8 cellular contexts compared by ENCODE assay signal in genomic region chr15:40472171-40472727, GRCh38. TPM values are rescaled to one million over a fixed set of nuclear protein-coding genes. Genes with fewer than 3 reads are reported as not detected.
DNase-seq lines count a peak whose midpoint lies in the region; ATAC-seq and TF ChIP-seq lines count a peak whose summit lies in the region.

No MANE protein-coding gene starts in this region.

- no peak overlapping the region for H4K91ac ChIP-seq in IMR-90 (ENCODE audit: insufficient read depth, low read depth, low read length)

- no peak overlapping the region for H2BK5ac ChIP-seq in IMR-90 (ENCODE audit: low read depth, low read length, poor library complexity, severe bottlenecking)

- H3K36me3 ChIP-seq in IMR-90 (ENCODE audit: control insufficient read depth, insufficient read depth, low read length) (peaks cover 5% of the 10 kb centered on the region; the same call in 1 of the 2 replicates), breast epithelium (no peaks in the 10 kb centered on the region)

- peaks cover 16% of the 10 kb centered on the region for H3K9me1 ChIP-seq in IMR-90 (ENCODE audit: insufficient read depth, low read length)

- intact Hi-C loops in IMR-90 (cut with micrococcal nuclease) (no loop called here), breast epithelium (cut with DNase I; ENCODE audit: low total_unique reads) (no loop called here)

- CTCF ChIA-PET in IMR-90 (lab: Yijun Ruan, JAX) = no interaction called here

- no peak for TF ChIP-seq CTCF in AG10803 (conservative IDR thresholded peaks at IDR 0.05; ENCODE audit: low read length)
- no peak for TF ChIP-seq CTCF in IMR-90 (conservative IDR thresholded peaks at IDR 0.05; ENCODE audit: low read depth, low read length)
- TF ChIP-seq CTCF in breast epithelium (IDR thresholded peaks at IDR 0.05) = no peak

- ATAC-seq in IMR-90 (ENCODE audit: low read depth) (no peak), naive B cell (ENCODE audit: low read depth in 2 of 2) (no peak), HG03571 (IDR thresholded peaks at IDR 0.05; ENCODE audit: unreplicated experiment) (no peak)

- BruUV-seq in IMR-90 (replicated peaks; lab: Mats Ljungman, UMichigan) = no TSS peak

- H2AK5ac ChIP-seq in IMR-90 (ENCODE audit: low read depth, low read length) = no peak overlapping the region; the same call in 1 of the 2 replicates

- peak overlapping the region; percentile 92 for H2AFZ ChIP-seq in IMR-90 (replicated peaks; ENCODE audit: low read length, poor library complexity)

- POLR2A ChIA-PET in IMR-90 (lab: Charles Lee; ENCODE audit: unreplicated experiment) = no interaction called here

- H3K9ac ChIP-seq in IMR-90 (ENCODE audit: low read depth, low read length) = no peak overlapping the region

- no peak overlapping the region for H2BK120ac ChIP-seq in IMR-90 (ENCODE audit: low read depth, low read length)

- no peaks in the 10 kb centered on the region for H3K9me3 Mint-ChIP-seq in naive B cell

- 0 out of 4 replicates have a peak overlapping the region, but pooled peaks of 1 of the 2 experiments have one; percentile 71 for H4K8ac ChIP-seq in IMR-90 (ENCODE audit: low read depth in 2 of 2, low read length in 2 of 2)

- no peaks in the 10 kb centered on the region for H3K9me3 ChIP-seq in IMR-90 (ENCODE audit: control insufficient read depth, insufficient read depth, low read length)
- no peaks in the 10 kb centered on the region for H3K9me3 ChIP-seq in breast epithelium

- H2BK15ac ChIP-seq in IMR-90 (ENCODE audit: low read depth, low read length) = no peak overlapping the region

- peak overlapping the region in 2 of 6 donors; percentile 66 to 77 for H3K27ac Mint-ChIP-seq in naive B cell

- TF ChIP-seq RAD21 in IMR-90 (IDR thresholded peaks at IDR 0.05; ENCODE audit: low read length) = no peak

- H3K56ac ChIP-seq in IMR-90 (ENCODE audit: extremely low read depth, insufficient read depth, low read length) = no peak overlapping the region

- dilution Hi-C loops in IMR-90 (cut with HindIII; ENCODE audit: low sequenced_read_pairs, unreplicated experiment) = no loop called here

- peak overlapping the region; percentile 66 for H2AK9ac ChIP-seq in IMR-90 (replicated peaks; ENCODE audit: low read depth, low read length, poor library complexity)

- H2BK20ac ChIP-seq in IMR-90 (ENCODE audit: low read depth, low read length) = no peak overlapping the region

- peaks cover 0 to 2% (median 0%) of the 10 kb centered on the region in 3 donors for H3K27me3 Mint-ChIP-seq in naive B cell

- H3K4ac ChIP-seq in IMR-90 (ENCODE audit: low read depth, low read length) = no peak overlapping the region

- peak overlapping the region; percentile 92; the same call in 1 of the 2 replicates for H3K4me2 ChIP-seq in IMR-90 (ENCODE audit: low read depth, low read length)

- H3K4me3 Mint-ChIP-seq in naive B cell = peak overlapping the region; percentile 86 to 95 (median 88)

- H4K5ac ChIP-seq in IMR-90 (ENCODE audit: low read depth, low read length) = no peak overlapping the region

- H3K36me3 Mint-ChIP-seq in naive B cell = no peaks in the 10 kb centered on the region

- no peak for DNase-seq in AG10803 (ENCODE audit: low read depth)
- no peak for DNase-seq in IMR-90
- no peak for DNase-seq in breast epithelium (ENCODE audit: low spot score in 2 of 2)
- DNase-seq in naive B cell = no peak
- DNase-seq in caudate nucleus (lab: John Stamatoyannopoulos, UW) = no peak
- DNase-seq in NCI-H1092 (lab: John Stamatoyannopoulos, UW) = no peak
- DNase-seq in NCI-H446 (lab: John Stamatoyannopoulos, UW) = no peak

- peaks cover 6 to 18% of the 10 kb centered on the region in 2 experiments; a peak in 3 of 4 replicates for H3K79me1 ChIP-seq in IMR-90 (ENCODE audit: low read depth in 1 of 2, low read length in 2 of 2)

- H3K4me1 Mint-ChIP-seq in naive B cell = peaks cover 5 to 26% (median 10%) of the 10 kb centered on the region in 3 donors

- WGBS in IMR-90 (ENCODE audit: extremely low coverage in 2 of 2, insufficient read length in 1 of 2), 2 experiments = 78% methylated on average over 3 of the region's 9 CpGs; no CpG with 5 or more reads in 1 of the 2 experiments

- H3K4me1 ChIP-seq in IMR-90 (ENCODE audit: control insufficient read depth, insufficient read depth, low read length) (peaks cover 12% of the 10 kb centered on the region), breast epithelium (no peaks in the 10 kb centered on the region)

- H3K27me3 ChIP-seq in IMR-90 (ENCODE audit: control insufficient read depth, insufficient read depth, low read length) (peaks cover 13% of the 10 kb centered on the region), breast epithelium (no peaks in the 10 kb centered on the region)

- no peak for TF ChIP-seq POLR2A in IMR-90 (IDR thresholded peaks at IDR 0.05; ENCODE audit: low read depth, low read length)
- no peak for TF ChIP-seq POLR2A in breast epithelium (IDR thresholded peaks at IDR 0.05)

- H3K14ac ChIP-seq in IMR-90 (replicated peaks; ENCODE audit: low read depth, low read length) = peak overlapping the region; percentile 89

- H3K4me3 ChIP-seq in AG10803 (ENCODE audit: low read length) (peak overlapping the region; percentile 78), IMR-90 (ENCODE audit: insufficient read depth, low read depth, low read length) (peak overlapping the region; percentile 61; the same call in 1 of the 2 replicates), breast epithelium (peak overlapping the region; percentile 87 to 93 (median 90))

- peak overlapping the region; percentile 24; the same call in 1 of the 2 replicates for H3K23ac ChIP-seq in IMR-90 (ENCODE audit: low read depth, low read length)

- no peak overlapping the region for H3K18ac ChIP-seq in IMR-90 (ENCODE audit: low read depth, low read length)

- H4K20me1 ChIP-seq in IMR-90 (ENCODE audit: insufficient read depth, low read length) = no peaks in the 10 kb centered on the region

- in situ Hi-C loops in IMR-90 (cut with MboI; ENCODE audit: low sequenced_read_pairs) = no loop called here

- H3K27ac ChIP-seq in IMR-90 (ENCODE audit: insufficient read depth, low read length) (no peak overlapping the region), breast epithelium (peak overlapping the region; percentile 86 to 94), caudate nucleus (ENCODE audit: low read depth, low read length) (no peak overlapping the region)

TF ChIP-seq in IMR-90, 13 proteins besides CTCF, POLR2A, EP300 and RAD21:
- no peak for TF ChIP-seq MAFK (IDR thresholded peaks at IDR 0.05; ENCODE audit: low read depth, low read length)
- no peak for TF ChIP-seq FOS (IDR thresholded peaks at IDR 0.05; ENCODE audit: low read depth, low read length)
- TF ChIP-seq ELK1 (IDR thresholded peaks at IDR 0.05; ENCODE audit: borderline replicate concordance, low read depth, low read length) = no peak
- TF ChIP-seq BHLHE40 (IDR thresholded peaks at IDR 0.05; ENCODE audit: low read depth, low read length) = no peak
- TF ChIP-seq RFX5 (IDR thresholded peaks at IDR 0.05; ENCODE audit: low read depth, low read length) = no peak
- TF ChIP-seq MXI1 (IDR thresholded peaks at IDR 0.05; ENCODE audit: borderline replicate concordance, low read depth, low read length) = no peak
- TF ChIP-seq CHD1 (IDR thresholded peaks at IDR 0.05; ENCODE audit: low read depth, low read length) = no peak
- no peak for TF ChIP-seq NFE2L2 (IDR thresholded peaks at IDR 0.05; ENCODE audit: low read depth, low read length)
- no peak for TF ChIP-seq USF2 (IDR thresholded peaks at IDR 0.05; ENCODE audit: low read depth, low read length)
- TF ChIP-seq SMC3 (IDR thresholded peaks at IDR 0.05; ENCODE audit: low read depth, low read length) = no peak
- no peak for TF ChIP-seq RCOR1 (IDR thresholded peaks at IDR 0.05; ENCODE audit: insufficient replicate concordance, low read length)
- no peak for TF ChIP-seq MAZ (IDR thresholded peaks at IDR 0.05; ENCODE audit: borderline replicate concordance, low read depth, low read length)
- no peak for TF ChIP-seq CEBPB (IDR thresholded peaks at IDR 0.05; ENCODE audit: low read depth, low read length)

RNA-seq across cellular contexts. Expression of gene CHST14, which starts 1.5 kb away (rescaled TPM):
- total RNA-seq in IMR-90 (2012; rRNA removed) = 3.3 and 3.8 TPM in 2 replicates
- polyA plus RNA-seq in IMR-90 (2012; rRNA removed) = 19.5 and 20.6 TPM in 2 replicates
- polyA plus RNA-seq in IMR-90 (2012; cell fraction: cytosol; rRNA removed) = 14.8 and 30.7 TPM in 2 replicates
- polyA plus RNA-seq in IMR-90 (2012; cell fraction: nucleus; rRNA removed; ENCODE audit: low replicate concordance) = 7.1 and 9.7 TPM in 2 replicates
- total RNA-seq in breast epithelium = 10 to 100 TPM in 1 of 3 donors, 1 to 10 TPM in 2; 8.8 to 10.8 (median 9.3) TPM
- polyA plus RNA-seq in naive B cell (ENCODE audit: low read depth in 6 of 6) = 1 to 10 TPM; 1.4 to 3.2 (median 2.2) TPM

RNA-seq across cellular contexts. Expression of gene BAHD1, which starts 31.5 kb away (rescaled TPM):
- total RNA-seq in IMR-90 (2012; rRNA removed) (3.0 and 3.6 TPM in 2 replicates), breast epithelium (10 to 100 TPM in 2 of 3 donors, 1 to 10 TPM in 1; 9.9 to 14.6 (median 11.8) TPM)
- polyA plus RNA-seq in IMR-90 (2012; rRNA removed) (8.1 and 8.7 TPM in 2 replicates), naive B cell (ENCODE audit: low read depth in 6 of 6) (1 to 10 TPM in 5 of 6 donors, under 1 TPM in 1; 0.37 to 3.0 (median 1.9) TPM)
- 6.7 and 8.5 TPM in 2 replicates for polyA plus RNA-seq in IMR-90 (2012; cell fraction: cytosol; rRNA removed)
- 16.1 and 18.7 TPM in 2 replicates for polyA plus RNA-seq in IMR-90 (2012; cell fraction: nucleus; rRNA removed; ENCODE audit: low replicate concordance)

Comparison
In these comparisons a context has a peak if more than half of its experiments do, and no peak if none do; other contexts are left out.
1. H3K27ac ChIP-seq: peak in breast epithelium (2 of 2); none in IMR-90 (single experiment) and caudate nucleus (single experiment).
2. Peak in every context shown above with its lines, with median percentiles within 50 percentile points of each other: H3K4me3 ChIP-seq.